In the genomic region with DNA sequence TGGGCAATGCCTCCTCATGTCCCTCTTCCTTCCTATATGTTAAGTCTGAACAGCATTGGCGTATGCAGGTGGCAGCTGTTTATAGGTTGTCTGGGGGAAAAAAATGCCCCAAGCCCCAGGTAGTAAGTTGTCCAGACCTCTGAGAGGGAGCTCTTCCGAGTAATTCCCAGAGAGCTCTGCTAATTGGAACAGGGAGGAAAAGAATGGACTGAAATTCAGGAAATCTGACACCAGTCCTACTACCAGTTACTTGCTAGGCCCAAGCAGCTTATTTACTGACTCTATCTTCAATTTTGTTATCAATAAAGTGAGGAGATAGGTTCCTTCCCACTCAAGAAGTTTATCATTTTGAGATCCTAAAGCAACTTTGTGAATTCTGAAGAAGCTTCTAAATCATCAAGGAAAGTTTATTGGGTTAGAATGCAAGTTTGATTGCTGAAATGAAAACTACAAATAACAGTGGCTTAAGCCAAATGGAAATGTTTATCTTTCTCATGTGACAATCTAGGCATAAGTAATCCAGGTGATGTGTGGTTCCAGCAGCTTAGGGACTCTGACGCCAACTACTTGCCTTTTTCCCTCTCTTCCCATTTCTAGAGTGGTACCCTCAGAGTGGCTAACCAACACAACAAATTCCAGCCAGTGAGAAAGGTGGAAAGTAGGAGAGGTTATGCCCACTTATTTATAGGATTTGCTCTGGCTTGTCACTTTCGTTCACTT, we compare ENCODE assay signal across 20 cellular contexts. TPM values are rescaled to one million over a fixed set of nuclear protein-coding genes. Genes with fewer than 3 reads are reported as not detected.
DNase-seq lines count a peak whose midpoint lies in the region; ATAC-seq and TF ChIP-seq lines count a peak whose summit lies in the region.
"Had no signal": no experiment of that assay in that cellular context is flagged by ENCODE, and none has a peak within 500 bp of the region (broad histone marks: within the 10 kb centered on the region; RNA-seq: fewer than 3 reads in every experiment).

No MANE protein-coding gene starts in this region.

- peaks cover 12% of the 10 kb centered on the region for H3F3A ChIP-seq in neural progenitor cell (ENCODE audit: low read depth)

- H3K36me3 ChIP-seq in neural progenitor cell, result no peaks in the 10 kb centered on the region
- H3K36me3 ChIP-seq: HAP-1 had no signal

- H2AFZ ChIP-seq in neural progenitor cell (replicated peaks), result peak overlapping the region; percentile 32

- no peaks in the 10 kb centered on the region for H4K20me1 ChIP-seq in neural progenitor cell (ENCODE audit: low read depth)

- H3K9ac ChIP-seq in neural progenitor cell, result no peak overlapping the region

- no peaks in the 10 kb centered on the region for H3K9me3 Mint-ChIP-seq in WTC11
- no peaks in the 10 kb centered on the region for H3K9me3 Mint-ChIP-seq in neural progenitor cell
- H3K9me3 Mint-ChIP-seq: CD4-positive, alpha-beta memory T cell had no signal

- H3K4me3 Mint-ChIP-seq in WTC11, result no peak overlapping the region
- H3K4me3 Mint-ChIP-seq in neural progenitor cell, result no peak overlapping the region
- H3K4me3 Mint-ChIP-seq: CD14-positive monocyte; CD4-positive, alpha-beta memory T cell had no signal

- POLR2A ChIA-PET in WTC11 (lab: Charles Lee), result interaction anchor here (0.5 kb wide), 1 partner anchor 200 kb away, joined by 3 read pairs; no protein-coding TSS in a partner anchor

- H3K9me3 ChIP-seq in neural progenitor cell (ENCODE audit: low read depth), result no peaks in the 10 kb centered on the region
- H3K9me3 ChIP-seq: A549, HAP-1 had no signal

- no peaks in the 10 kb centered on the region for H3K79me2 ChIP-seq in neural progenitor cell (ENCODE audit: low read depth)

- peaks cover 10% of the 10 kb centered on the region for H3K27me3 ChIP-seq in neural progenitor cell

- no peak for TF ChIP-seq CTCF in WTC11 (IDR thresholded peaks at IDR 0.05)
- TF ChIP-seq CTCF in neural progenitor cell (IDR thresholded peaks at IDR 0.05), result no peak

- H3K4me1 Mint-ChIP-seq in WTC11 (peaks cover 11% of the 10 kb centered on the region), neural progenitor cell (no peaks in the 10 kb centered on the region)
- H3K4me1 Mint-ChIP-seq: CD14-positive monocyte had no signal

- peak overlapping the region; percentile 52 for H3K4me2 ChIP-seq in neural progenitor cell
- H3K4me2 ChIP-seq: A549 had no signal

- H3K4me1 ChIP-seq in neural progenitor cell, result peaks cover 13% of the 10 kb centered on the region
- H3K4me1 ChIP-seq: A549, HAP-1 had no signal

- DNase-seq in NCI-H2107 treated with DMSO at 0.1 percent for 48 hours (lab: John Stamatoyannopoulos, UW; ENCODE audit: unreplicated experiment) (peak; percentile 40), NCI-H2107 (lab: John Stamatoyannopoulos, UW) (no peak), WTC11 (ENCODE audit: low spot score) (no peak), iPS-NIHi11 (ENCODE audit: low spot score) (peak; percentile 25), neural progenitor cell (ENCODE audit: low spot score) (peak; percentile 39), left colon (no peak), C1 segment of cervical spinal cord (lab: John Stamatoyannopoulos, UW) (no peak)
- DNase-seq: AML-193; CD4-positive, alpha-beta memory T cell; DMS153; DMS79; GDM1; GOT3; IMR-90 had no signal

- H3K36me3 Mint-ChIP-seq in WTC11, result no peaks in the 10 kb centered on the region
- H3K36me3 Mint-ChIP-seq in neural progenitor cell, result no peaks in the 10 kb centered on the region
- H3K36me3 Mint-ChIP-seq: CD14-positive monocyte; CD4-positive, alpha-beta memory T cell had no signal

- intact Hi-C loops in left colon (cut with DNase I, micrococcal nuclease), result no loop called here

- peak overlapping the region; percentile 55 for H3K27ac ChIP-seq in neural progenitor cell
- H3K27ac ChIP-seq: 22Rv1, A549, HL-60 had no signal

- H3K4me3 ChIP-seq in neural progenitor cell, result no peak overlapping the region
- H3K4me3 ChIP-seq: A549, HAP-1 had no signal

- ATAC-seq in WTC11, result peak; percentile 68
- ATAC-seq in HG03045 (IDR thresholded peaks at IDR 0.05; ENCODE audit: unreplicated experiment), result no peak
- no peak for ATAC-seq in left colon
- ATAC-seq: A549 had no signal

- CTCF ChIA-PET in WTC11 (lab: Charles Lee), result interaction anchor here (0.8 to 1.3 kb wide), 3 partner anchors 41 to 130 kb away, joined by 3 to 5 read pairs (median 3); no protein-coding TSS in a partner anchor

- H3K27ac Mint-ChIP-seq in WTC11, result 0 out of 2 replicates have a peak overlapping the region, but pooled peaks have one; percentile 27
- no peak overlapping the region for H3K27ac Mint-ChIP-seq in neural progenitor cell
- H3K27ac Mint-ChIP-seq: CD14-positive monocyte; CD4-positive, alpha-beta memory T cell had no signal

- peaks cover 3% of the 10 kb centered on the region for H3K27me3 Mint-ChIP-seq in WTC11 (ENCODE audit: low read depth)
- H3K27me3 Mint-ChIP-seq in neural progenitor cell (ENCODE audit: insufficient read depth, low read depth), result peaks cover 3% of the 10 kb centered on the region

TF ChIP-seq in WTC11, 78 proteins besides CTCF, POLR2A, EP300 and RAD21:
- TF ChIP-seq RORB (CRISPR knock-in tag; IDR thresholded peaks at IDR 0.05) (no peak), FOXJ3 (CRISPR knock-in tag; IDR thresholded peaks at IDR 0.05; ENCODE audit: borderline replicate concordance) (no peak), SMAD4 (CRISPR knock-in tag; IDR thresholded peaks at IDR 0.05) (no peak), IRF2 (CRISPR knock-in tag; IDR thresholded peaks at IDR 0.05; ENCODE audit: borderline replicate concordance, low read depth) (no peak), ATF1 (CRISPR knock-in tag; IDR thresholded peaks at IDR 0.05) (no peak), ESRRA (CRISPR knock-in tag; IDR thresholded peaks at IDR 0.05; ENCODE audit: borderline replicate concordance) (no peak)
- TF ChIP-seq, protein P1, sequence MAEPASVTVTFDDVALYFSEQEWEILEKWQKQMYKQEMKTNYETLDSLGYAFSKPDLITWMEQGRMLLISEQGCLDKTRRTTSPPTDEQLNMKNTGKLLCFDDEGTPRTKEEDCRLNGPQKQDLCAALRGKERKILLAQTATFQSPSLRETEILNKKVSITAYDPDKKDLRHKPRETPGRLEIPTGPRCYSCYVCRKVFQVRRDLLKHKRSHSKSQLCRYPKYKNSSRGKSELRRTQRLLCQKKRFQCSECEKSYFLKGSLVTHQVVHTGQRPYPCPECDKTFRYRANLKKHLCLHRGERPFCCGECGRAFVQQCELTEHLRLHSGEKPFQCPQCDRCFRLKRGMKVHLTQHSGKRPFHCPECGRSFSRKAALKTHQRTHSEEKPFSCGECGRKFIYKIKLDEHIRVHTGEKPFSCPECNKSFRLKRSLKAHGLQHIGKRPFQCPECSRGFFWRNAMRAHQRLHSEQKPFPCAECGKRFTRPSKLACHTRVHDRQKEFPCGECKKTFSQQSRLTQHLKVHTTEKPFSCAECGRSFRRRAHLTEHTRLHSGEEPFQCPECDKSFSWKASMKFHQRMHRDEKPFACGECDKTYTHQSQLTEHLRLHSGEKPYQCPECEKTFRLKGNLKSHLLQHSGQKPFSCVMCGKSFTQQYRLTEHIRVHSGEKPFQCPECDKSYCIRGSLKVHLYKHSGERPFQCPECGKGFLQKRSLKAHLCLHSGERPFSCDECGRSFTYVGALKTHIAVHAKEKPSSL (CRISPR knock-in tag; conservative IDR thresholded peaks at IDR 0.05), result no peak
- TF ChIP-seq, protein P2, sequence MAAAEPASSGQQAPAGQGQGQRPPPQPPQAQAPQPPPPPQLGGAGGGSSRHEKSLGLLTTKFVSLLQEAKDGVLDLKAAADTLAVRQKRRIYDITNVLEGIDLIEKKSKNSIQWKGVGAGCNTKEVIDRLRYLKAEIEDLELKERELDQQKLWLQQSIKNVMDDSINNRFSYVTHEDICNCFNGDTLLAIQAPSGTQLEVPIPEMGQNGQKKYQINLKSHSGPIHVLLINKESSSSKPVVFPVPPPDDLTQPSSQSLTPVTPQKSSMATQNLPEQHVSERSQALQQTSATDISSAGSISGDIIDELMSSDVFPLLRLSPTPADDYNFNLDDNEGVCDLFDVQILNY (CRISPR knock-in tag; IDR thresholded peaks at IDR 0.05), result no peak

RNA-seq across cellular contexts. Expression of gene STK32A, which starts 5.6 kb away (rescaled TPM):
- 1.7 to 3.0 TPM (median 3.0 TPM) in 3 replicates for total RNA-seq in WTC11 (2021)
- 13.0 and 16.7 TPM in 2 replicates for total RNA-seq in neural progenitor cell (ENCODE audit: low replicate concordance)
- under 1 TPM; 0.06 to 0.64 TPM for total RNA-seq in left colon
- total RNA-seq: CD4-positive, alpha-beta memory T cell had no signal

Comparison
In these comparisons a context has a peak if more than half of its experiments do, and no peak if none do; other contexts are left out.
1. DNase-seq: peak in NCI-H2107 treated with DMSO at 0.1 percent for 48 hours (single experiment), iPS-NIHi11 (single experiment) and neural progenitor cell (single experiment); none in NCI-H2107 (single experiment), WTC11 (single experiment), left colon (0 of 2) and C1 segment of cervical spinal cord (0 of 14).